ENCODE assay signal across 9 cellular contexts in genomic region chr13:75480691-75481175, GRCh38. TPM values are rescaled to one million over a fixed set of nuclear protein-coding genes. Genes with fewer than 3 reads are reported as not detected.
DNase-seq lines count a peak whose midpoint lies in the region; ATAC-seq and TF ChIP-seq lines count a peak whose summit lies in the region.
"Had no signal": no experiment of that assay in that cellular context is flagged by ENCODE, and none has a peak within 500 bp of the region (broad histone marks: within the 10 kb centered on the region; RNA-seq: fewer than 3 reads in every experiment).

No MANE protein-coding gene starts in this region.

- under 1% methylated on average over 47 of the region's 47 CpGs for WGBS in urinary bladder

- H3K9me3 Mint-ChIP-seq in CD8-positive, alpha-beta memory T cell = no peaks in the 10 kb centered on the region
- no peaks in the 10 kb centered on the region for H3K9me3 Mint-ChIP-seq in activated CD8-positive, alpha-beta T cell treated with anti-CD3 and anti-CD28 coated beads for 36 hours
- H3K9me3 Mint-ChIP-seq in naive thymus-derived CD8-positive, alpha-beta T cell = no peaks in the 10 kb centered on the region

- peak; percentile 3 for ATAC-seq in GM21390 (IDR thresholded peaks at IDR 0.05; ENCODE audit: unreplicated experiment)
- peak; percentile 25 for ATAC-seq in activated CD8-positive, alpha-beta T cell treated with anti-CD3 and anti-CD28 coated beads for 36 hours
- ATAC-seq in naive thymus-derived CD8-positive, alpha-beta T cell = peak; percentile 21 to 26

- CTCF ChIA-PET in CD8-positive, alpha-beta memory T cell (lab: Charles Lee) = interaction anchor here (1.6 kb wide), 1 partner anchor 18 kb away, joined by 3 read pairs; no protein-coding TSS in a partner anchor
- CTCF ChIA-PET in activated CD8-positive, alpha-beta T cell treated with anti-CD3 and anti-CD28 coated beads for 36 hours (lab: Charles Lee) = interaction anchor here (1.2 kb wide), 1 partner anchor 109 kb away, joined by 3 read pairs; no protein-coding TSS in a partner anchor

- peak overlapping the region in 1 of 8 donors; percentile 39 for H3K27ac Mint-ChIP-seq in CD8-positive, alpha-beta memory T cell
- peak overlapping the region; percentile 66 for H3K27ac Mint-ChIP-seq in activated CD8-positive, alpha-beta T cell treated with anti-CD3 and anti-CD28 coated beads for 36 hours
- no peak overlapping the region for H3K27ac Mint-ChIP-seq in naive thymus-derived CD8-positive, alpha-beta T cell

- peaks cover 0 to 3% (median 0%) of the 10 kb centered on the region in 3 donors for H3K36me3 Mint-ChIP-seq in CD8-positive, alpha-beta memory T cell
- peaks cover 3% of the 10 kb centered on the region for H3K36me3 Mint-ChIP-seq in activated CD8-positive, alpha-beta T cell treated with anti-CD3 and anti-CD28 coated beads for 36 hours (ENCODE audit: low read depth)
- peaks cover 0 to 2% (median 2%) of the 10 kb centered on the region in 3 donors for H3K36me3 Mint-ChIP-seq in naive thymus-derived CD8-positive, alpha-beta T cell

- peaks cover 52 to 73% of the 10 kb centered on the region in 2 donors for H3K27me3 Mint-ChIP-seq in CD8-positive, alpha-beta memory T cell
- peaks cover 50% of the 10 kb centered on the region for H3K27me3 Mint-ChIP-seq in activated CD8-positive, alpha-beta T cell treated with anti-CD3 and anti-CD28 coated beads for 36 hours
- peaks cover 28 to 65% (median 59%) of the 10 kb centered on the region in 5 donors for H3K27me3 Mint-ChIP-seq in naive thymus-derived CD8-positive, alpha-beta T cell

- H3K27ac ChIP-seq in CD8-positive, alpha-beta memory T cell (ENCODE audit: low read depth, low read length) = no peak overlapping the region
- H3K27ac ChIP-seq in urinary bladder (ENCODE audit: low read depth) = no peak overlapping the region
- H3K27ac ChIP-seq: SJSA1 had no signal

- TF ChIP-seq CTCF in activated CD8-positive, alpha-beta T cell treated with anti-CD3 and anti-CD28 coated beads for 36 hours (IDR thresholded peaks at IDR 0.05) = no peak
- TF ChIP-seq CTCF in fibroblast of mammary gland (conservative IDR thresholded peaks at IDR 0.05; ENCODE audit: control insufficient read depth, insufficient read depth, low read depth, low read length) = no peak

- H3K9me3 ChIP-seq in CD8-positive, alpha-beta memory T cell (ENCODE audit: low read length) = no peaks in the 10 kb centered on the region
- H3K9me3 ChIP-seq: SJSA1 had no signal

- peak in 2 of 5 donors; percentile 1 to 2 for DNase-seq in CD8-positive, alpha-beta memory T cell
- DNase-seq in NCI-H1417 (lab: John Stamatoyannopoulos, UW) (peak; percentile 18 to 96 (median 94)), fibroblast of mammary gland (ENCODE audit: low read depth) (peak; percentile 63)
- peak; percentile 63 for DNase-seq in activated CD8-positive, alpha-beta T cell treated with anti-CD3 and anti-CD28 coated beads for 36 hours
- peak in 5 of 10 donors; percentile 6 to 63 (median 14) for DNase-seq in naive thymus-derived CD8-positive, alpha-beta T cell
- DNase-seq in NK-92 treated with Interleukin-12 subunit alpha and Interleukin-12 subunit beta, amount 100 ng/mL, for 24 hours (lab: John Stamatoyannopoulos, UW) = no peak

- H3K4me3 ChIP-seq in CD8-positive, alpha-beta memory T cell (ENCODE audit: low read length) = no peak overlapping the region
- H3K4me3 ChIP-seq in fibroblast of mammary gland (ENCODE audit: control insufficient read depth, low read depth, low read length) (peak overlapping the region; percentile 73), urinary bladder (ENCODE audit: low read depth, low read length) (peak overlapping the region; percentile 90)

- H3K27me3 ChIP-seq in CD8-positive, alpha-beta memory T cell (ENCODE audit: insufficient read depth, low read length, poor library complexity, severe bottlenecking) = peaks cover 34% of the 10 kb centered on the region

- H3K4me1 ChIP-seq in CD8-positive, alpha-beta memory T cell (ENCODE audit: insufficient read depth, low read length) = peaks cover 5% of the 10 kb centered on the region
- no peaks in the 10 kb centered on the region for H3K4me1 ChIP-seq in urinary bladder (ENCODE audit: insufficient read depth)

- H3K4me1 Mint-ChIP-seq in CD8-positive, alpha-beta memory T cell = peaks cover 11 to 18% (median 18%) of the 10 kb centered on the region in 3 donors
- peaks cover 15% of the 10 kb centered on the region for H3K4me1 Mint-ChIP-seq in activated CD8-positive, alpha-beta T cell treated with anti-CD3 and anti-CD28 coated beads for 36 hours (ENCODE audit: low read depth)
- H3K4me1 Mint-ChIP-seq in naive thymus-derived CD8-positive, alpha-beta T cell = peaks cover 7 to 16% (median 14%) of the 10 kb centered on the region in 4 donors

- POLR2A ChIA-PET in CD8-positive, alpha-beta memory T cell (lab: Charles Lee) = no interaction called here
- POLR2A ChIA-PET in activated CD8-positive, alpha-beta T cell treated with anti-CD3 and anti-CD28 coated beads for 36 hours (lab: Charles Lee) = no interaction called here
- POLR2A ChIA-PET in naive thymus-derived CD8-positive, alpha-beta T cell (lab: Charles Lee) = no interaction called here

- no peaks in the 10 kb centered on the region for H3K36me3 ChIP-seq in CD8-positive, alpha-beta memory T cell (ENCODE audit: insufficient read depth, low read length)
- H3K36me3 ChIP-seq in urinary bladder (ENCODE audit: insufficient read depth) = no peaks in the 10 kb centered on the region
- H3K36me3 ChIP-seq: SJSA1 had no signal

- H3K4me3 Mint-ChIP-seq in CD8-positive, alpha-beta memory T cell = peak overlapping the region; percentile 57 to 86 (median 80)
- peak overlapping the region; percentile 83 for H3K4me3 Mint-ChIP-seq in activated CD8-positive, alpha-beta T cell treated with anti-CD3 and anti-CD28 coated beads for 36 hours
- peak overlapping the region; percentile 58 to 94 (median 80) for H3K4me3 Mint-ChIP-seq in naive thymus-derived CD8-positive, alpha-beta T cell

- intact Hi-C loops in activated CD8-positive, alpha-beta T cell treated with anti-CD3 and anti-CD28 coated beads for 36 hours (cut with micrococcal nuclease) = loop anchor here (5.0 kb wide), 2 partner anchors 67 to 113 kb away; partner anchors contain the start of gene UCHL3

RNA-seq across cellular contexts. Expression of gene TBC1D4, which starts 1.2 kb away (rescaled TPM):
- 10 to 100 TPM; 45.7 to 50.8 TPM for total RNA-seq in CD8-positive, alpha-beta memory T cell
- 10.7 TPM for polyA plus RNA-seq in CD8-positive, alpha-beta memory T cell
- 10 to 100 TPM; 50.4 to 53.3 TPM for total RNA-seq in activated CD8-positive, alpha-beta T cell treated with anti-CD3 and anti-CD28 coated beads for 36 hours
- total RNA-seq in naive thymus-derived CD8-positive, alpha-beta T cell = 10 to 100 TPM; 57.5 to 58.1 TPM
- polyA plus RNA-seq in naive thymus-derived CD8-positive, alpha-beta T cell = 10 to 100 TPM; 11.8 to 19.3 (median 14.2) TPM
- total RNA-seq in urinary bladder = 28.7 TPM
- 5.4 TPM for polyA plus RNA-seq in urinary bladder

RNA-seq across cellular contexts. Expression of gene COMMD6, which starts 56.9 kb away (rescaled TPM):
- 100 to 1,000 TPM; 107 to 125 TPM for total RNA-seq in CD8-positive, alpha-beta memory T cell
- polyA plus RNA-seq in CD8-positive, alpha-beta memory T cell = 573 TPM
- 100 to 1,000 TPM; 114 to 116 TPM for total RNA-seq in activated CD8-positive, alpha-beta T cell treated with anti-CD3 and anti-CD28 coated beads for 36 hours
- 100 to 1,000 TPM; 231 to 232 TPM for total RNA-seq in naive thymus-derived CD8-positive, alpha-beta T cell
- polyA plus RNA-seq in naive thymus-derived CD8-positive, alpha-beta T cell = 100 to 1,000 TPM; 627 to 838 (median 724) TPM
- total RNA-seq in urinary bladder = 124 TPM
- polyA plus RNA-seq in urinary bladder = 196 TPM
